Comparison of ENCODE assay signal across 1 cellular context in the genomic region with DNA sequence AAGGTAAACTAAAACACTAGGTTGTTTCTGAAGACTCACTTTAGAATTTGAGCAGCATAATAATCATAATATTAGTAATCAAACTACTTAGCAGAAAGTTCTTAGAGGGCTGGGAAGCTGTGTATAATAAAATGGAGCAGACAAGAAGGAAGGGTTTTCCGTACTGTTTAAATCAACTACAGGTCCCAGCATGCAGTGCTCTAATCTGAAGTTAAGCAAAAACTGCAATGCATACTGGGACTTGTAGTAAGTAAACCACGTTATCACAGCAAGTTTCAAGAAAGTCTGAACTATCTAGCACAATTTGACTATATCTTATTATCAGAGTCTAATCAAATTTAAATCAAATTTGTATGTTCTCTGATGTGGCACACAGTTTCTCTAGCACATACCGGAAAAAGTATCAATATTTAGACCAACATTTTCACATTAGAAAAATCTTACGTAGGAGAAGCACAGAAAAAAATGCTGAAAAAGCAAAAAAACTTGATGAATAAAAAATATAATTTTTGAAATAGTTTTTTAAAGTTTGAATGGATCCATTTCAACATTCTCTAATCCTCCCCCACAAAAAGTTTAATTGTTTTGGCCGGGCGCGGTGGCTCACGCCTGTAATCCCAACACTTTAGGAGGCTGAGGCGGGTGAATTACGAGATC.
TF ChIP-seq lines count a peak whose summit lies in the region.

No MANE protein-coding gene starts in this region.

TF ChIP-seq in liver, 16 proteins besides CTCF, POLR2A, EP300 and RAD21 (continued from another document):
- TF ChIP-seq, protein P1, sequence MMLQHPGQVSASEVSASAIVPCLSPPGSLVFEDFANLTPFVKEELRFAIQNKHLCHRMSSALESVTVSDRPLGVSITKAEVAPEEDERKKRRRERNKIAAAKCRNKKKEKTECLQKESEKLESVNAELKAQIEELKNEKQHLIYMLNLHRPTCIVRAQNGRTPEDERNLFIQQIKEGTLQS (IDR thresholded peaks at IDR 0.05), result no peak
